In the genomic region with DNA sequence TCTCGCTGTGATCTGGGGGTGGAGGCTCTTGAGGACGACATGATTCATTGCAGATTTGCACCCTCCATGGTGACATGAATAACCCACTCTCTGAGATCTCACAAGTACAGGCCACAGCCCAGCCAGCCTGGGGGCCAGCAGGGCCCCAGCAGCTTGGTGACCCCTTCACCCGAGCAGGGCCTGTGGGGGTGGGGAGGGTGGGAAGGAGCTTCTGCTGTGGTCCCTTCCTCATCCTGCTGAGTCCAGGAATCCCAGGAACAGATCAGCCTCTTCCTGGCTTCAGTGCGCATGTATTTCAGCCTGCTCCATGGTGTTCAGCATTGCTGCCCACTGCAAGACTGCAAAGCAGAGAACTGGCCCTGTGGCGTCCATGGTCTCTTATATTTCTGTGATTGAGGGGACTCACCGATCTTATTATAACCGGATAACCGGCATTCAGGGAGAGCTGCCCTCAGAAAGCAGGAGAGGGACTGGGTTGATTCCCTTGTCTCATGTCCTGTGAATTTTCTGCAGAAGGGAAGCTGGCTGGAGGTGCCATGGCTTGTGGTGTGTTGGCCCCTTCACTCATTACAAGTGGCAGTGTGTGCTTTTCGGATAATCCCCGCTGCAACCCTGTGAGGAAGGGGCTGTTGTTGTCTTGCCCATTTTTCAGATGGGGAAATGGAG, we compare ENCODE assay signal across 20 cellular contexts.
DNase-seq lines count a peak whose midpoint lies in the region; ATAC-seq, FAIRE-seq and TF ChIP-seq lines count a peak whose summit lies in the region.
"Had no signal": no experiment of that assay in that cellular context is flagged by ENCODE, and none has a peak within 500 bp of the region (broad histone marks: within the 10 kb centered on the region; RNA-seq: fewer than 3 reads in every experiment).

No MANE protein-coding gene starts in this region.

- in situ Hi-C loops in HepG2 (cut with HindIII; ENCODE audit: extremely low pct_ligation_motif_present, low pct_unique_long_range_greater_than_20kb): no loop called here

- TF ChIP-seq CTCF in HepG2 (CRISPR knock-in tag; IDR thresholded peaks at IDR 0.05) (no peak), right lobe of liver (IDR thresholded peaks at IDR 0.05) (no peak), kidney (IDR thresholded peaks at IDR 0.05; ENCODE audit: borderline replicate concordance, extremely low read depth, insufficient read depth) (no peak), osteoblast (IDR thresholded peaks at IDR 0.05; ENCODE audit: extremely low read depth, low read depth, low read length) (no peak)

- H3K4me3 ChIP-seq in HepG2 (replicated peaks in 1 of 3; ENCODE audit: insufficient read depth in 1 of 3, low read depth in 2 of 3, low read length in 3 of 3): no peak overlapping the region
- peak overlapping the region in 1 of 3 donors; percentile 34 for H3K4me3 ChIP-seq in right lobe of liver
- H3K4me3 ChIP-seq in kidney (ENCODE audit: low read length in 2 of 2): no peak overlapping the region
- no peak overlapping the region for H3K4me3 ChIP-seq in osteoblast (ENCODE audit: insufficient read depth, low read length)

- H3K27ac ChIP-seq in HepG2 (ENCODE audit: extremely low read length, insufficient read depth, low read length) (no peak overlapping the region), right lobe of liver (peak overlapping the region in 1 of 3 donors; percentile 31), kidney (ENCODE audit: low read depth in 2 of 2, low read length in 2 of 2) (no peak overlapping the region), osteoblast (ENCODE audit: low read depth, low read length) (no peak overlapping the region)

- TF ChIP-seq RAD21 in HepG2 (CRISPR knock-in tag; IDR thresholded peaks at IDR 0.05): no peak

- H3K79me2 ChIP-seq in HepG2 (ENCODE audit: insufficient read depth, low read length) (no peaks in the 10 kb centered on the region), osteoblast (ENCODE audit: insufficient read depth, low read length) (no peaks in the 10 kb centered on the region)

- H3K36me3 ChIP-seq in HepG2 (replicated peaks in 1 of 2; ENCODE audit: control insufficient read depth in 1 of 2, insufficient read depth in 2 of 2, low read length in 2 of 2) (no peaks in the 10 kb centered on the region), right lobe of liver (no peaks in the 10 kb centered on the region), kidney (ENCODE audit: control insufficient read depth in 1 of 2, insufficient read depth in 2 of 2, low read length in 2 of 2) (no peaks in the 10 kb centered on the region), osteoblast (ENCODE audit: insufficient read depth, low read length) (no peaks in the 10 kb centered on the region)

- CTCF ChIA-PET in HepG2 (lab: Yijun Ruan, JAX; ENCODE audit: low intra/inter-chr PET ratio, low total read pairs): no interaction called here

- POLR2A ChIA-PET in HepG2 (lab: Yijun Ruan, JAX): interaction anchor here (1.9 kb wide), 1 partner anchor 104 kb away, joined by 12 read pairs; no protein-coding TSS in a partner anchor

- H3K9ac ChIP-seq in HepG2 (ENCODE audit: insufficient read depth, low read depth, low read length) (no peak overlapping the region), kidney (ENCODE audit: low read length in 2 of 2) (no peak overlapping the region)
- H3K9ac ChIP-seq: SK-N-SH had no signal

- 87% methylated on average over 10 of the region's 10 CpGs for WGBS in HepG2 (ENCODE audit: low lambda C conversion rate)
- 52% methylated on average over 3 of the region's 10 CpGs for WGBS in right lobe of liver (ENCODE audit: insufficient coverage, low coverage, low lambda C conversion rate, missing lambda C conversion rate)

- intact Hi-C loops in HepG2 (cut with micrococcal nuclease; ENCODE audit: unreplicated experiment) (no loop called here), right lobe of liver (cut with DNase I) (no loop called here), kidney (cut with DNase I) (no loop called here)

- H3K4me1 ChIP-seq in HepG2 (ENCODE audit: insufficient read depth, low read length) (peaks cover 89% of the 10 kb centered on the region), right lobe of liver (peaks cover 0 to 37% (median 16%) of the 10 kb centered on the region in 4 donors), kidney (ENCODE audit: control insufficient read depth in 1 of 2, insufficient read depth in 1 of 2, low read depth in 1 of 2, low read length in 2 of 2) (peaks cover 0 to 6% of the 10 kb centered on the region in 2 donors), osteoblast (ENCODE audit: insufficient read depth, low read length) (no peaks in the 10 kb centered on the region)

- DNase-seq in HepG2 (ENCODE audit: low spot score) (no peak), right lobe of liver (no peak), kidney (peak; percentile 49), osteoblast (ENCODE audit: insufficient read length, low spot score, missing footprints) (peak; percentile 53), NCI-H69 (lab: John Stamatoyannopoulos, UW) (no peak), NCI-H1092 treated with DMSO at 0.1 percent for 48 hours (lab: John Stamatoyannopoulos, UW) (no peak), NCI-H524 (lab: John Stamatoyannopoulos, UW) (no peak)
- DNase-seq: Calu3, GOT3, NCI-H1436, NCI-H187, NCI-H2081 treated with DMSO at 0.1 percent for 48 hours, NCI-H2171, NCI-H226, NCI-H774, SK-N-SH had no signal

- no peak for FAIRE-seq in HepG2 (lab: Jason Lieb, UNC)
- FAIRE-seq in kidney (lab: Jason Lieb, UNC): no peak
- FAIRE-seq: GM18507, RCC 7860 had no signal

- H2AFZ ChIP-seq in HepG2 (ENCODE audit: low read length): no peak overlapping the region
- no peak overlapping the region for H2AFZ ChIP-seq in osteoblast (ENCODE audit: low read length)

- TF ChIP-seq POLR2A in HepG2 (IDR thresholded peaks at IDR 0.05; ENCODE audit: insufficient read depth in 1 of 2, low read depth in 2 of 2, low read length in 2 of 2) (no peak), right lobe of liver (IDR thresholded peaks at IDR 0.05) (no peak)

- H4K20me1 ChIP-seq in HepG2 (ENCODE audit: insufficient read depth, low read length): no peaks in the 10 kb centered on the region
- H4K20me1 ChIP-seq in osteoblast (ENCODE audit: insufficient read depth, low read length): no peaks in the 10 kb centered on the region

- TF ChIP-seq EP300 in HepG2 (IDR thresholded peaks at IDR 0.05; ENCODE audit: low read depth in 2 of 2, low read length in 2 of 2) (no peak), HepG2 (CRISPR knock-in tag; IDR thresholded peaks at IDR 0.05; ENCODE audit: borderline replicate concordance) (no peak)

- H3K4me2 ChIP-seq in HepG2 (ENCODE audit: low read depth, low read length) (no peak overlapping the region), osteoblast (ENCODE audit: insufficient read depth, low read length) (no peak overlapping the region)
- H3K4me2 ChIP-seq: SK-N-SH had no signal

- no peak for ATAC-seq in HepG2
- ATAC-seq in right lobe of liver: no peak
- ATAC-seq in GM19324 (IDR thresholded peaks at IDR 0.05; ENCODE audit: low FRiP score, unreplicated experiment): no peak
- ATAC-seq: HCT116 had no signal

- H3K9me3 ChIP-seq in HepG2 (ENCODE audit: low read length): no peaks in the 10 kb centered on the region
- H3K9me3 ChIP-seq in right lobe of liver: no peaks in the 10 kb centered on the region
- no peaks in the 10 kb centered on the region for H3K9me3 ChIP-seq in kidney (ENCODE audit: control insufficient read depth in 1 of 2, low read length in 2 of 2)
- H3K9me3 ChIP-seq in osteoblast (ENCODE audit: low read depth, low read length): no peaks in the 10 kb centered on the region
- H3K9me3 ChIP-seq: SK-N-SH had no signal

- no TSS peak for BruUV-seq in HepG2 (replicated peaks; lab: Mats Ljungman, UMichigan)

- H3K27me3 ChIP-seq in HepG2 (ENCODE audit: control insufficient read depth in 1 of 2, insufficient read depth in 2 of 2, low read length in 2 of 2) (peaks cover 0 to 2% of the 10 kb centered on the region in 2 experiments; a peak in 2 of 5 replicates), right lobe of liver (no peaks in the 10 kb centered on the region), osteoblast (ENCODE audit: insufficient read depth, low read length) (no peaks in the 10 kb centered on the region)

TF ChIP-seq in HepG2, 621 proteins besides CTCF, POLR2A, EP300 and RAD21:
- TF ChIP-seq EED (CRISPR knock-in tag; IDR thresholded peaks at IDR 0.05): no peak
- peak; percentile 56; the same call in 1 of the 2 replicates for TF ChIP-seq ZNF629 (CRISPR knock-in tag; conservative IDR thresholded peaks at IDR 0.05)

Comparison
In these comparisons a context has a peak if more than half of its experiments do, and no peak if none do; other contexts are left out.
1. DNase-seq: peak in kidney (single experiment) and osteoblast (single experiment); none in HepG2 (single experiment), right lobe of liver (0 of 3), NCI-H69 (single experiment), NCI-H1092 treated with DMSO at 0.1 percent for 48 hours (single experiment) and NCI-H524 (0 of 2).